Comparison of ENCODE assay signal across 20 cellular contexts in the genomic region with DNA sequence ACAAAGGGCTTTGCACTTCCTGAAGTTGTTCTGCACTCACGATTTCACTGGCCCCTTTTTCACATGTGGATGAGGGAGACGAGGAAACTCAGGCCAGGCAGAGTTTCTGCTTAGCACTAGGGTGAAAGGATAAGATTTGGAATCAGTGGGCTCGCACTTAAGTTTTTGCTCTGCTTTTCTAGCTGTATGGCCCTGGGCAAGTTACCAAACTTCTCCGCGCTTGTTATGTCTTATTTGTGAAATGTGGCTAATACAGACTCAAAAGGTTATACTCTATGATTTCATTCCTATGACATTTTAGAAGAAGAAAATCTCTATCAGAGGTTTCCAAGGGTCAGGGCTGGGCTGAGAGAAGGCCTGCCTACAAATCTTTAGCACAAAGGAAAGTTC.
DNase-seq lines count a peak whose midpoint lies in the region; ATAC-seq and TF ChIP-seq lines count a peak whose summit lies in the region.
"Had no signal": no experiment of that assay in that cellular context is flagged by ENCODE, and none has a peak within 500 bp of the region (broad histone marks: within the 10 kb centered on the region; RNA-seq: fewer than 3 reads in every experiment).

No MANE protein-coding gene starts in this region.

- POLR2A ChIA-PET in A673 (lab: Charles Lee; ENCODE audit: low non-redundant PET), result no interaction called here
- POLR2A ChIA-PET in CD8-positive, alpha-beta memory T cell (lab: Charles Lee), result no interaction called here
- POLR2A ChIA-PET in activated CD4-positive, alpha-beta memory T cell treated with anti-CD3 and anti-CD28 coated beads, Interleukin-2, amount 10 ng/mL, durations not matched to agents 7 days and 5 days (lab: Charles Lee), result no interaction called here

- peaks cover 14% of the 10 kb centered on the region for H3K4me1 ChIP-seq in A673 (ENCODE audit: insufficient read depth, low read length, poor library complexity, severe bottlenecking)
- peaks cover 50% of the 10 kb centered on the region for H3K4me1 ChIP-seq in muscle layer of colon (ENCODE audit: insufficient read depth, low read length)
- H3K4me1 ChIP-seq in gastrocnemius medialis, result peaks cover 16 to 24% of the 10 kb centered on the region in 2 donors
- H3K4me1 ChIP-seq in uterus, result no peaks in the 10 kb centered on the region
- no peaks in the 10 kb centered on the region for H3K4me1 ChIP-seq in CD8-positive, alpha-beta memory T cell (ENCODE audit: insufficient read depth, low read length)
- H3K4me1 ChIP-seq: BE2C had no signal

- H3K9me3 Mint-ChIP-seq in CD8-positive, alpha-beta memory T cell, result no peaks in the 10 kb centered on the region
- H3K9me3 Mint-ChIP-seq in activated CD4-positive, alpha-beta memory T cell treated with anti-CD3 and anti-CD28 coated beads, Interleukin-2, amount 10 ng/mL, durations not matched to agents 7 days and 5 days, result no peaks in the 10 kb centered on the region
- H3K9me3 Mint-ChIP-seq: CD4-positive, alpha-beta T cell had no signal

- DNase-seq in A673 (ENCODE audit: low spot score), result peak; percentile 1
- DNase-seq in choroid plexus epithelial cell (ENCODE audit: low read depth), result peak; percentile 6
- DNase-seq in gastrocnemius medialis, result no peak
- no peak for DNase-seq in uterus
- DNase-seq in CD8-positive, alpha-beta memory T cell, result no peak
- DNase-seq in activated CD4-positive, alpha-beta memory T cell treated with anti-CD3 and anti-CD28 coated beads, Interleukin-2, amount 10 ng/mL, durations not matched to agents 7 days and 5 days, result no peak
- DNase-seq: BE2C; Calu3; CD4-positive, alpha-beta T cell; HCEC 1CT; KG1; NCI-H1417 treated with DMSO at 0.1 percent for 48 hours; NCI-H1930; NCI-H526 treated with DMSO at 0.1 percent for 48 hours; NK-92 treated with Interleukin-12 subunit alpha and Interleukin-12 subunit beta, amount 100 ng/mL, for 24 hours; OCI-M1; RPMI8226 had no signal

- TF ChIP-seq CTCF in A673 (conservative IDR thresholded peaks at IDR 0.05; ENCODE audit: low read depth, low read length), result no peak
- no peak for TF ChIP-seq CTCF in choroid plexus epithelial cell (conservative IDR thresholded peaks at IDR 0.05; ENCODE audit: low read depth, low read length)
- no peak for TF ChIP-seq CTCF in gastrocnemius medialis (IDR thresholded peaks at IDR 0.05 in 4 of 5, conservative IDR thresholded peaks at IDR 0.05 in 1 of 5)
- TF ChIP-seq CTCF in uterus (IDR thresholded peaks at IDR 0.05), result no peak

- no peak overlapping the region for H3K4me3 Mint-ChIP-seq in CD8-positive, alpha-beta memory T cell
- H3K4me3 Mint-ChIP-seq in activated CD4-positive, alpha-beta memory T cell treated with anti-CD3 and anti-CD28 coated beads, Interleukin-2, amount 10 ng/mL, durations not matched to agents 7 days and 5 days, result no peak overlapping the region
- H3K4me3 Mint-ChIP-seq: CD4-positive, alpha-beta T cell had no signal

- no peak overlapping the region for H3K9ac ChIP-seq in muscle layer of colon (ENCODE audit: low read length)

- no TSS peak for BruUV-seq in A673 (replicated peaks; lab: Mats Ljungman, UMichigan)

- H3K27ac Mint-ChIP-seq in CD8-positive, alpha-beta memory T cell, result no peak overlapping the region
- H3K27ac Mint-ChIP-seq in activated CD4-positive, alpha-beta memory T cell treated with anti-CD3 and anti-CD28 coated beads, Interleukin-2, amount 10 ng/mL, durations not matched to agents 7 days and 5 days, result no peak overlapping the region
- H3K27ac Mint-ChIP-seq: CD4-positive, alpha-beta T cell had no signal

- in situ Hi-C loops in gastrocnemius medialis (cut with MboI; ENCODE audit: low sequenced_read_pairs in 4 of 4), result no loop called here

- H3K4me3 ChIP-seq in A673 (ENCODE audit: low read depth, low read length, poor library complexity, severe bottlenecking), result no peak overlapping the region
- no peak overlapping the region for H3K4me3 ChIP-seq in choroid plexus epithelial cell (ENCODE audit: low read depth, low read length)
- H3K4me3 ChIP-seq in muscle layer of colon (ENCODE audit: low read depth in 1 of 2, low read length in 2 of 2), result no peak overlapping the region
- no peak overlapping the region for H3K4me3 ChIP-seq in gastrocnemius medialis
- no peak overlapping the region for H3K4me3 ChIP-seq in uterus
- H3K4me3 ChIP-seq in CD8-positive, alpha-beta memory T cell (ENCODE audit: low read length), result no peak overlapping the region

- H3K36me3 ChIP-seq in A673 (ENCODE audit: insufficient read depth, low read length, poor library complexity, severe bottlenecking) (no peaks in the 10 kb centered on the region), muscle layer of colon (ENCODE audit: insufficient read depth, low read length) (no peaks in the 10 kb centered on the region), gastrocnemius medialis (no peaks in the 10 kb centered on the region), uterus (no peaks in the 10 kb centered on the region)
- no peaks in the 10 kb centered on the region for H3K36me3 ChIP-seq in CD8-positive, alpha-beta memory T cell (ENCODE audit: insufficient read depth, low read length)
- H3K36me3 ChIP-seq: BE2C had no signal

- H3K36me3 Mint-ChIP-seq in CD8-positive, alpha-beta memory T cell, result peaks cover 0 to 3% (median 0%) of the 10 kb centered on the region in 3 donors
- no peaks in the 10 kb centered on the region for H3K36me3 Mint-ChIP-seq in activated CD4-positive, alpha-beta memory T cell treated with anti-CD3 and anti-CD28 coated beads, Interleukin-2, amount 10 ng/mL, durations not matched to agents 7 days and 5 days (ENCODE audit: low read depth)

- H3K27ac ChIP-seq in A673 (ENCODE audit: low read depth, low read length, poor library complexity, severe bottlenecking), result no peak overlapping the region
- H3K27ac ChIP-seq in muscle layer of colon (ENCODE audit: low read depth, low read length), result peak overlapping the region; percentile 52
- H3K27ac ChIP-seq in gastrocnemius medialis, result peak overlapping the region; percentile 64 to 80 (median 72)
- no peak overlapping the region for H3K27ac ChIP-seq in uterus
- H3K27ac ChIP-seq in CD8-positive, alpha-beta memory T cell (ENCODE audit: low read depth, low read length), result no peak overlapping the region
- H3K27ac ChIP-seq: 22Rv1 had no signal

- H3K27me3 ChIP-seq in A673 (replicated peaks; ENCODE audit: insufficient read depth, low read depth, low read length, poor library complexity) (no peaks in the 10 kb centered on the region), muscle layer of colon (ENCODE audit: control insufficient read depth in 1 of 2, insufficient read depth in 2 of 2, low read length in 2 of 2) (no peaks in the 10 kb centered on the region), gastrocnemius medialis (no peaks in the 10 kb centered on the region), uterus (no peaks in the 10 kb centered on the region)
- no peaks in the 10 kb centered on the region for H3K27me3 ChIP-seq in CD8-positive, alpha-beta memory T cell (ENCODE audit: insufficient read depth, low read length, poor library complexity, severe bottlenecking)

- CTCF ChIA-PET in A673 (lab: Charles Lee), result no interaction called here
- CTCF ChIA-PET in CD8-positive, alpha-beta memory T cell (lab: Charles Lee), result no interaction called here
- CTCF ChIA-PET in activated CD4-positive, alpha-beta memory T cell treated with anti-CD3 and anti-CD28 coated beads, Interleukin-2, amount 10 ng/mL, durations not matched to agents 7 days and 5 days (lab: Charles Lee), result no interaction called here

- H3K9me3 ChIP-seq in A673 (ENCODE audit: low read depth, low read length, poor library complexity, severe bottlenecking), result no peaks in the 10 kb centered on the region
- no peaks in the 10 kb centered on the region for H3K9me3 ChIP-seq in muscle layer of colon (ENCODE audit: low read length)
- no peaks in the 10 kb centered on the region for H3K9me3 ChIP-seq in gastrocnemius medialis
- no peaks in the 10 kb centered on the region for H3K9me3 ChIP-seq in uterus
- no peaks in the 10 kb centered on the region for H3K9me3 ChIP-seq in CD8-positive, alpha-beta memory T cell (ENCODE audit: low read length)
- H3K9me3 ChIP-seq: BE2C had no signal

- peaks cover 10 to 19% of the 10 kb centered on the region in 2 donors for H3K27me3 Mint-ChIP-seq in CD8-positive, alpha-beta memory T cell
- peaks cover 3% of the 10 kb centered on the region for H3K27me3 Mint-ChIP-seq in activated CD4-positive, alpha-beta memory T cell treated with anti-CD3 and anti-CD28 coated beads, Interleukin-2, amount 10 ng/mL, durations not matched to agents 7 days and 5 days

- H3K4me1 Mint-ChIP-seq in CD8-positive, alpha-beta memory T cell, result no peaks in the 10 kb centered on the region
- no peaks in the 10 kb centered on the region for H3K4me1 Mint-ChIP-seq in activated CD4-positive, alpha-beta memory T cell treated with anti-CD3 and anti-CD28 coated beads, Interleukin-2, amount 10 ng/mL, durations not matched to agents 7 days and 5 days

- TF ChIP-seq POLR2A in gastrocnemius medialis (IDR thresholded peaks at IDR 0.05) (no peak), uterus (IDR thresholded peaks at IDR 0.05) (no peak)

- intact Hi-C loops in A673 (cut with micrococcal nuclease; ENCODE audit: unreplicated experiment) (no loop called here), gastrocnemius medialis (cut with DNase I; ENCODE audit: low total_unique reads) (no loop called here), uterus (cut with DNase I; ENCODE audit: low total_unique reads) (no loop called here)

- ATAC-seq in gastrocnemius medialis (no peak), GM18868 (IDR thresholded peaks at IDR 0.05; ENCODE audit: unreplicated experiment) (no peak)

Comparison
In these comparisons a context has a peak if more than half of its experiments do, and no peak if none do; other contexts are left out.
1. DNase-seq: peak in A673 (single experiment) and choroid plexus epithelial cell (single experiment); none in gastrocnemius medialis (0 of 2), uterus (0 of 2), CD8-positive, alpha-beta memory T cell (0 of 5) and activated CD4-positive, alpha-beta memory T cell treated with anti-CD3 and anti-CD28 coated beads, Interleukin-2, amount 10 ng/mL, durations not matched to agents 7 days and 5 days (single experiment).
2. H3K27ac ChIP-seq: peak in muscle layer of colon (single experiment) and gastrocnemius medialis (4 of 4); none in A673 (single experiment), uterus (0 of 2) and CD8-positive, alpha-beta memory T cell (single experiment).